In genomic region chr7:141178486-141179135, GRCh38 we compare ENCODE assay signal across 1 cellular context.
TF ChIP-seq lines count a peak whose summit lies in the region.

No MANE protein-coding gene starts in this region.

TF ChIP-seq in SK-N-SH, 30 proteins besides CTCF, POLR2A, EP300 and RAD21 (continued from another document):
- TF ChIP-seq PBX3 (IDR thresholded peaks at IDR 0.05): no peak
- TF ChIP-seq, protein P1, sequence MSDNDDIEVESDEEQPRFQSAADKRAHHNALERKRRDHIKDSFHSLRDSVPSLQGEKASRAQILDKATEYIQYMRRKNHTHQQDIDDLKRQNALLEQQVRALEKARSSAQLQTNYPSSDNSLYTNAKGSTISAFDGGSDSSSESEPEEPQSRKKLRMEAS (IDR thresholded peaks at IDR 0.05; ENCODE audit: low read depth): no peak
- TF ChIP-seq, protein P2, sequence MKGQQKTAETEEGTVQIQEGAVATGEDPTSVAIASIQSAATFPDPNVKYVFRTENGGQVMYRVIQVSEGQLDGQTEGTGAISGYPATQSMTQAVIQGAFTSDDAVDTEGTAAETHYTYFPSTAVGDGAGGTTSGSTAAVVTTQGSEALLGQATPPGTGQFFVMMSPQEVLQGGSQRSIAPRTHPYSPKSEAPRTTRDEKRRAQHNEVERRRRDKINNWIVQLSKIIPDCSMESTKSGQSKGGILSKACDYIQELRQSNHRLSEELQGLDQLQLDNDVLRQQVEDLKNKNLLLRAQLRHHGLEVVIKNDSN (IDR thresholded peaks at IDR 0.05; ENCODE audit: borderline replicate concordance, low read depth): no peak
- no peak for TF ChIP-seq NRF1 (IDR thresholded peaks at IDR 0.05; ENCODE audit: low read depth, low read length)
- TF ChIP-seq FOXJ3 (CRISPR knock-in tag; IDR thresholded peaks at IDR 0.05): no peak
- TF ChIP-seq ELF1 (IDR thresholded peaks at IDR 0.05): no peak
- TF ChIP-seq JUND (IDR thresholded peaks at IDR 0.05): no peak
- no peak for TF ChIP-seq SMC3 (IDR thresholded peaks at IDR 0.05; ENCODE audit: low read depth, low read length)
- TF ChIP-seq GATA2 (CRISPR knock-in tag; IDR thresholded peaks at IDR 0.05): no peak
- TF ChIP-seq POLR2AphosphoS5 (IDR thresholded peaks at IDR 0.05; ENCODE audit: low read depth, low read length): no peak
- no peak for TF ChIP-seq FOSL2 (IDR thresholded peaks at IDR 0.05; ENCODE audit: borderline replicate concordance, low read depth)
- TF ChIP-seq RXRA (IDR thresholded peaks at IDR 0.05; ENCODE audit: borderline replicate concordance, low read depth): no peak
TF ChIP-seq in SK-N-SH: peak in this region for 0.
